29 cellular contexts compared by ENCODE assay signal in the genomic region with DNA sequence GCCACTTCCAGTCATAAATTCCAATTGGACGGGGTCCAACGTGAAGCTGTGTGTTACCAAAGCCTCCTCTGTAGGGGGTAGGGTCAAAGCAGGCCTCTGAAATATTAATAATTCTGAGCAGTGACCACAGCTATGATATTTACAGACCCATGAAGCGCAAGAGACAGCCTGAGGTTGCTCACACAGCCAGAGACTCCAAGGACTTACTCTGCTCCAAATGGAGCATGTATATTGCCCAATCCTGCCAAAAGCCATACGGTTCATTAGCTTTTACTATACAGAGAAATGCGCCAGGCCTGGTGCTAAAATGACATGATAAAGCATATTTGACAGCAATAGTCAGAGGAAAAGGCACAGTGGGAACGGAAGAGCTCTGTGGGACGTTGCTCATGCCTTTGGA.
DNase-seq lines count a peak whose midpoint lies in the region; TF ChIP-seq lines count a peak whose summit lies in the region.
"Had no signal": no experiment of that assay in that cellular context is flagged by ENCODE, and none has a peak within 500 bp of the region (broad histone marks: within the 10 kb centered on the region; RNA-seq: fewer than 3 reads in every experiment).

No MANE protein-coding gene starts in this region.

- no peaks in the 10 kb centered on the region for H3K4me1 ChIP-seq in MM.1S (ENCODE audit: low read length)
- H3K4me1 ChIP-seq: body of pancreas, testis had no signal

- H4K20me1 ChIP-seq in MM.1S (ENCODE audit: insufficient read depth, low read length) = no peaks in the 10 kb centered on the region

- H3K9me2 ChIP-seq in MM.1S (replicated peaks; ENCODE audit: insufficient read depth, low read length) = no peaks in the 10 kb centered on the region

- H3K9me3 ChIP-seq in MM.1S (replicated peaks; ENCODE audit: insufficient read depth, low read length) = no peaks in the 10 kb centered on the region
- H3K9me3 ChIP-seq: body of pancreas, gastrocnemius medialis, testis had no signal

- DNase-seq in DMS 273 (lab: John Stamatoyannopoulos, UW; ENCODE audit: unreplicated experiment) (peak; percentile 9), DMS 273 treated with DMSO at 0.1 percent for 48 hours (lab: John Stamatoyannopoulos, UW) (no peak), NCI-H2171 treated with DMSO at 0.1 percent for 48 hours (lab: John Stamatoyannopoulos, UW) (peak; percentile 46), brain microvascular endothelial cell (peak; percentile 49), retina (peak; percentile 44), MM.1S (no peak), RKO (ENCODE audit: low spot score) (no peak)
- DNase-seq in activated CD4-positive, alpha-beta T cell treated with anti-CD3 and anti-CD28 coated beads, Interleukin-2, amount 50 U/mL, for 48 hours = no peak
- DNase-seq: activated CD4-positive, alpha-beta memory T cell treated with anti-CD3 and anti-CD28 coated beads for 36 hours; activated CD4-positive, CD25-positive, alpha-beta regulatory T cell treated with anti-CD3 and anti-CD28 coated beads, Interleukin-2, amount 50 U/mL, for 72 hours; activated naive CD4-positive, alpha-beta T cell; activated naive CD8-positive, alpha-beta T cell treated with anti-CD3 and anti-CD28 coated beads, Interleukin-2, amount 50 U/mL, for 24 hours; CD4-positive, CD25-positive, alpha-beta regulatory T cell; gastrocnemius medialis; HCEC 1CT; naive thymus-derived CD8-positive, alpha-beta T cell; NCI-H1048; NCI-H187 treated with DMSO at 0.1 percent for 48 hours; NCI-H524 treated with DMSO at 0.1 percent for 48 hours; NK-92 treated with Interleukin-12 subunit alpha and Interleukin-12 subunit beta, amount 100 ng/mL, for 24 hours; occipital lobe; small intestine; stimulated activated naive CD8-positive, alpha-beta T cell treated with anti-CD3 and anti-CD28 coated beads, Interleukin-15, Interleukin-2, amounts not matched to agents 100 U/mL and 50 U/mL, for 24 hours; T-helper 2 cell; testis had no signal

- H3K27ac ChIP-seq in brain microvascular endothelial cell (no peak overlapping the region), MM.1S (ENCODE audit: low read length) (no peak overlapping the region)
- H3K27ac ChIP-seq: 22Rv1, body of pancreas, gastrocnemius medialis, hepatocyte, testis had no signal

- H3F3A ChIP-seq in MM.1S (ENCODE audit: insufficient read depth, low read length) = no peaks in the 10 kb centered on the region

- no peaks in the 10 kb centered on the region for H3K79me2 ChIP-seq in MM.1S (ENCODE audit: low read length)
- H3K79me2 ChIP-seq: hepatocyte had no signal

- H3K27me3 ChIP-seq in brain microvascular endothelial cell (replicated peaks) (no peaks in the 10 kb centered on the region), MM.1S (replicated peaks; ENCODE audit: insufficient read depth, low read length) (no peaks in the 10 kb centered on the region)
- H3K27me3 ChIP-seq: body of pancreas, gastrocnemius medialis, hepatocyte, testis had no signal

- TF ChIP-seq CTCF in brain microvascular endothelial cell (IDR thresholded peaks at IDR 0.05; ENCODE audit: low read depth, low read length, missing control alignments) (no peak), MM.1S (IDR thresholded peaks at IDR 0.05; ENCODE audit: low read length) (no peak)

- no peak overlapping the region for H2AFZ ChIP-seq in MM.1S (ENCODE audit: low read length)
- H2AFZ ChIP-seq: hepatocyte had no signal

- H3K36me3 ChIP-seq in brain microvascular endothelial cell (replicated peaks) = no peaks in the 10 kb centered on the region
- H3K36me3 ChIP-seq in MM.1S (replicated peaks; ENCODE audit: insufficient read depth, low read length) = no peaks in the 10 kb centered on the region
- H3K36me3 ChIP-seq: gastrocnemius medialis had no signal

- H3K4me3 ChIP-seq in brain microvascular endothelial cell (ENCODE audit: low read depth, low read length) (no peak overlapping the region), MM.1S (ENCODE audit: low read length) (no peak overlapping the region)
- H3K4me3 ChIP-seq: body of pancreas, gastrocnemius medialis, hepatocyte, lung, testis had no signal

- no peak overlapping the region for H3K4me2 ChIP-seq in MM.1S (ENCODE audit: low read depth, low read length)
- H3K4me2 ChIP-seq: hepatocyte had no signal

- H3K9ac ChIP-seq in MM.1S (ENCODE audit: low read length) = no peak overlapping the region

- in situ Hi-C loops in brain microvascular endothelial cell (cut with HindIII; ENCODE audit: low pct_ligation_motif_present, low sequenced_read_pairs) = no loop called here

Comparison
In these comparisons a context has a peak if more than half of its experiments do, and no peak if none do; other contexts are left out.
1. DNase-seq: peak in DMS 273 (single experiment), NCI-H2171 treated with DMSO at 0.1 percent for 48 hours (single experiment), brain microvascular endothelial cell (single experiment) and retina (single experiment); none in DMS 273 treated with DMSO at 0.1 percent for 48 hours (single experiment), MM.1S (single experiment), activated CD4-positive, alpha-beta T cell treated with anti-CD3 and anti-CD28 coated beads, Interleukin-2, amount 50 U/mL, for 48 hours (0 of 2) and RKO (single experiment).